2 cellular contexts compared by ENCODE assay signal in the genomic region with DNA sequence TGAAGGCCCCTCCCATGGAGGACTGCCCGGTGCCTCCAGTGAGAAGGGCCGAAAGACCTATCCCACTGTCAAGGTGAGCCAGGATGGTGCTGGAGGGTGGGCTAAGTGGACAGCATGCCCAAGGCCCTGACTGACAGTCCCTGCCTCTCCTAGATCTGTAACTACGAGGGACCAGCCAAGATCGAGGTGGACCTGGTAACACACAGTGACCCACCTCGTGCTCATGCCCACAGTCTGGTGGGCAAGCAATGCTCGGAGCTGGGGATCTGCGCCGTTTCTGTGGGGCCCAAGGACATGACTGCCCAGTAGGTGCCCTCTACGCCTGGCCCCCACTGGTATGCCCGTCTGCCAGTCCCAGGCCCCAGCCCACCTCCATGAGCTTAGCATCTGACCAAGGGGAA.
TF ChIP-seq lines count a peak whose summit lies in the region.

No MANE protein-coding gene starts in this region.

TF ChIP-seq in SK-N-SH, 30 proteins besides CTCF, POLR2A, EP300 and RAD21 (continued from another document):
- no peak for TF ChIP-seq IRF3 (IDR thresholded peaks at IDR 0.05; ENCODE audit: low read depth, low read length)

TF ChIP-seq in SK-N-SH treated with all-trans-retinoic acid at 6 μM for 48 hours, 23 proteins besides CTCF, POLR2A, EP300 and RAD21 (continued from another document):
- TF ChIP-seq, protein P1, sequence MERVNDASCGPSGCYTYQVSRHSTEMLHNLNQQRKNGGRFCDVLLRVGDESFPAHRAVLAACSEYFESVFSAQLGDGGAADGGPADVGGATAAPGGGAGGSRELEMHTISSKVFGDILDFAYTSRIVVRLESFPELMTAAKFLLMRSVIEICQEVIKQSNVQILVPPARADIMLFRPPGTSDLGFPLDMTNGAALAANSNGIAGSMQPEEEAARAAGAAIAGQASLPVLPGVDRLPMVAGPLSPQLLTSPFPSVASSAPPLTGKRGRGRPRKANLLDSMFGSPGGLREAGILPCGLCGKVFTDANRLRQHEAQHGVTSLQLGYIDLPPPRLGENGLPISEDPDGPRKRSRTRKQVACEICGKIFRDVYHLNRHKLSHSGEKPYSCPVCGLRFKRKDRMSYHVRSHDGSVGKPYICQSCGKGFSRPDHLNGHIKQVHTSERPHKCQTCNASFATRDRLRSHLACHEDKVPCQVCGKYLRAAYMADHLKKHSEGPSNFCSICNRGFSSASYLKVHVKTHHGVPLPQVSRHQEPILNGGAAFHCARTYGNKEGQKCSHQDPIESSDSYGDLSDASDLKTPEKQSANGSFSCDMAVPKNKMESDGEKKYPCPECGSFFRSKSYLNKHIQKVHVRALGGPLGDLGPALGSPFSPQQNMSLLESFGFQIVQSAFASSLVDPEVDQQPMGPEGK (CRISPR knock-in tag; IDR thresholded peaks at IDR 0.05; ENCODE audit: borderline replicate concordance) = no peak
- TF ChIP-seq ZFP3 (CRISPR knock-in tag; IDR thresholded peaks at IDR 0.05) = no peak
